14 cellular contexts compared by ENCODE assay signal in genomic region chr4:108774809-108775530, GRCh38. TPM values are rescaled to one million over a fixed set of nuclear protein-coding genes. Genes with fewer than 3 reads are reported as not detected.
DNase-seq lines count a peak whose midpoint lies in the region; ATAC-seq and TF ChIP-seq lines count a peak whose summit lies in the region.
"Had no signal": no experiment of that assay in that cellular context is flagged by ENCODE, and none has a peak within 500 bp of the region (broad histone marks: within the 10 kb centered on the region; RNA-seq: fewer than 3 reads in every experiment).

No MANE protein-coding gene starts in this region.

- intact Hi-C loops in adrenal gland (cut with DNase I) (no loop called here), left ventricle myocardium superior (cut with micrococcal nuclease) (no loop called here)

- no peaks in the 10 kb centered on the region for H3K9me3 ChIP-seq in adrenal gland (replicated peaks in 1 of 3)
- H3K9me3 ChIP-seq in T-helper 17 cell (ENCODE audit: control insufficient read depth, low read length, poor library complexity, severe bottlenecking): no peaks in the 10 kb centered on the region
- no peaks in the 10 kb centered on the region for H3K9me3 ChIP-seq in SK-N-SH

- H3K36me3 Mint-ChIP-seq in T-helper 17 cell (ENCODE audit: low read depth): no peaks in the 10 kb centered on the region
- H3K36me3 Mint-ChIP-seq: activated CD4-positive, alpha-beta memory T cell treated with anti-CD3 and anti-CD28 coated beads for 36 hours; activated naive CD8-positive, alpha-beta T cell treated with anti-CD3 and anti-CD28 coated beads for 36 hours; mesothelial cell of epicardium had no signal

- H3F3A ChIP-seq in SK-N-SH (replicated peaks; ENCODE audit: insufficient read depth): no peaks in the 10 kb centered on the region

- no peak for TF ChIP-seq POLR2A in adrenal gland (IDR thresholded peaks at IDR 0.05)

- H3K9ac ChIP-seq in SK-N-SH: no peak overlapping the region

- H3K27ac ChIP-seq in adrenal gland (no peak overlapping the region), SK-N-SH (ENCODE audit: low read depth in 2 of 2, low read length in 1 of 2) (no peak overlapping the region)
- H3K27ac ChIP-seq: skin epidermis had no signal

- no peak overlapping the region for H3K4me3 Mint-ChIP-seq in T-helper 17 cell
- H3K4me3 Mint-ChIP-seq: activated CD4-positive, alpha-beta memory T cell treated with anti-CD3 and anti-CD28 coated beads for 36 hours; activated naive CD8-positive, alpha-beta T cell treated with anti-CD3 and anti-CD28 coated beads for 36 hours; mesothelial cell of epicardium had no signal

- no peak overlapping the region for H3K27ac Mint-ChIP-seq in T-helper 17 cell
- H3K27ac Mint-ChIP-seq: activated CD4-positive, alpha-beta memory T cell treated with anti-CD3 and anti-CD28 coated beads for 36 hours; activated naive CD8-positive, alpha-beta T cell treated with anti-CD3 and anti-CD28 coated beads for 36 hours; mesothelial cell of epicardium had no signal

- peaks cover 7% of the 10 kb centered on the region for H3K27me3 Mint-ChIP-seq in T-helper 17 cell

- peak; percentile 55 for DNase-seq in G401 (ENCODE audit: low spot score)
- DNase-seq in adrenal gland: peak; percentile 55 to 84 (median 75)
- peak; percentile 83 for DNase-seq in left ventricle myocardium superior
- peak; percentile 68 for DNase-seq in pons (ENCODE audit: low spot score)
- DNase-seq in T-helper 17 cell: no peak
- DNase-seq in SK-N-SH: no peak
- DNase-seq: activated CD4-positive, alpha-beta memory T cell treated with anti-CD3 and anti-CD28 coated beads for 36 hours; activated naive CD8-positive, alpha-beta T cell treated with anti-CD3 and anti-CD28 coated beads for 36 hours; NCI-H524 had no signal

- CTCF ChIA-PET in SK-N-SH (lab: Yijun Ruan, JAX): no interaction called here

- POLR2A ChIA-PET in SK-N-SH (lab: Yijun Ruan, JAX): no interaction called here

- H3K36me3 ChIP-seq in adrenal gland (replicated peaks in 1 of 2): no peaks in the 10 kb centered on the region
- H3K36me3 ChIP-seq in SK-N-SH (replicated peaks in 1 of 2; ENCODE audit: control insufficient read depth in 1 of 2, insufficient read depth in 2 of 2, low read length in 1 of 2): no peaks in the 10 kb centered on the region

- no peak for TF ChIP-seq RAD21 in SK-N-SH (IDR thresholded peaks at IDR 0.05; ENCODE audit: low read length)

- no peaks in the 10 kb centered on the region for H3K4me1 Mint-ChIP-seq in T-helper 17 cell
- H3K4me1 Mint-ChIP-seq: activated naive CD8-positive, alpha-beta T cell treated with anti-CD3 and anti-CD28 coated beads for 36 hours; mesothelial cell of epicardium had no signal

- no peaks in the 10 kb centered on the region for H4K20me1 ChIP-seq in SK-N-SH (ENCODE audit: insufficient read depth)

- ATAC-seq in left ventricle myocardium superior (peak; percentile 98), HG02981 (IDR thresholded peaks at IDR 0.05; ENCODE audit: unreplicated experiment) (no peak), T-helper 17 cell (no peak), HG03159 (IDR thresholded peaks at IDR 0.05; ENCODE audit: unreplicated experiment) (no peak)

- H3K4me3 ChIP-seq in adrenal gland (no peak overlapping the region), SK-N-SH (ENCODE audit: low read depth in 2 of 2, low read length in 1 of 2) (no peak overlapping the region)
- H3K4me3 ChIP-seq: dorsolateral prefrontal cortex, skin epidermis had no signal

- WGBS in adrenal gland, 4 donors: 45 to 53% (median 49%) methylated on average over 5 of the region's 5 CpGs
- 10% methylated on average over 5 of the region's 5 CpGs for WGBS in SK-N-SH (ENCODE audit: low lambda C conversion rate)

- H3K4me1 ChIP-seq in adrenal gland (replicated peaks in 1 of 2): peaks cover 0 to 5% of the 10 kb centered on the region in 2 donors
- H3K4me1 ChIP-seq in SK-N-SH (ENCODE audit: control insufficient read depth in 1 of 2, insufficient read depth in 2 of 2, low read depth in 1 of 2, low read length in 1 of 2): no peaks in the 10 kb centered on the region

- TF ChIP-seq CTCF in adrenal gland (IDR thresholded peaks at IDR 0.05): peak in 5 of 6 experiments; percentile 14 to 45 (median 28)
- TF ChIP-seq CTCF in SK-N-SH (IDR thresholded peaks at IDR 0.05): no peak

- no peak overlapping the region for H2AFZ ChIP-seq in SK-N-SH (ENCODE audit: low read depth)

- H3K9me2 ChIP-seq in SK-N-SH: no peaks in the 10 kb centered on the region

- TF ChIP-seq EP300 in SK-N-SH (IDR thresholded peaks at IDR 0.05; ENCODE audit: borderline replicate concordance in 1 of 2, low read depth in 1 of 2, low read length in 1 of 2): no peak

- H3K79me2 ChIP-seq in SK-N-SH (ENCODE audit: insufficient read depth): no peaks in the 10 kb centered on the region

- H3K4me2 ChIP-seq in SK-N-SH: no peak overlapping the region

- H3K27me3 ChIP-seq in adrenal gland (no peaks in the 10 kb centered on the region), SK-N-SH (ENCODE audit: insufficient read depth) (peaks cover 11% of the 10 kb centered on the region; the same call in 1 of the 2 replicates)
- H3K27me3 ChIP-seq: dorsolateral prefrontal cortex had no signal

- in situ Hi-C loops in G401 (cut with HindIII; ENCODE audit: low sequenced_read_pairs): no loop called here

TF ChIP-seq in SK-N-SH, 30 proteins besides CTCF, POLR2A, EP300 and RAD21:
- TF ChIP-seq FOXJ3 (CRISPR knock-in tag; IDR thresholded peaks at IDR 0.05): no peak
- TF ChIP-seq TEAD4 (IDR thresholded peaks at IDR 0.05; ENCODE audit: borderline replicate concordance, insufficient read depth): no peak
- TF ChIP-seq JUND (IDR thresholded peaks at IDR 0.05): no peak
- TF ChIP-seq SIN3A (IDR thresholded peaks at IDR 0.05; ENCODE audit: borderline replicate concordance, low read depth, low read length): no peak
- TF ChIP-seq ELF1 (IDR thresholded peaks at IDR 0.05): no peak
- TF ChIP-seq NFIC (IDR thresholded peaks at IDR 0.05; ENCODE audit: borderline replicate concordance): no peak
- no peak for TF ChIP-seq MEF2A (IDR thresholded peaks at IDR 0.05; ENCODE audit: borderline replicate concordance, low read depth)
- TF ChIP-seq GABPA (IDR thresholded peaks at IDR 0.05; ENCODE audit: low read depth): no peak
- TF ChIP-seq YY1 (IDR thresholded peaks at IDR 0.05; ENCODE audit: low read depth): no peak
- TF ChIP-seq NRF1 (IDR thresholded peaks at IDR 0.05; ENCODE audit: low read depth, low read length): no peak

RNA-seq across cellular contexts. Expression of gene ETNPPL, which starts 12.1 kb away (rescaled TPM):
- total RNA-seq in G401 (2014; rRNA removed; shearing (Covaris generic)): not detected in 2 replicates
- total RNA-seq in adrenal gland (10 to 100 TPM in 1 of 8 donors, 1 to 10 TPM in 6, under 1 TPM in 1; 0.78 to 12.5 (median 2.5) TPM), left ventricle myocardium superior (18.8 TPM), T-helper 17 cell (not detected)
- polyA plus RNA-seq in adrenal gland (10 to 100 TPM in 1 of 3 donors, 1 to 10 TPM in 1, under 1 TPM in 1; 0.56 to 41.8 (median 2.1) TPM), SK-N-SH (2012; rRNA removed) (not detected in 2 replicates)
- polyA plus RNA-seq in SK-N-SH (2012; cell fraction: cytosol; rRNA removed): not detected in 2 replicates
- polyA plus RNA-seq in SK-N-SH (2012; cell fraction: nucleus; rRNA removed): not detected in 2 replicates
- total RNA-seq: activated CD4-positive, alpha-beta memory T cell treated with anti-CD3 and anti-CD28 coated beads for 36 hours; activated naive CD8-positive, alpha-beta T cell treated with anti-CD3 and anti-CD28 coated beads for 36 hours; mesothelial cell of epicardium had no signal

Comparison
In these comparisons a context has a peak if more than half of its experiments do, and no peak if none do; other contexts are left out.
1. DNase-seq: peak in G401 (single experiment), adrenal gland (7 of 7), left ventricle myocardium superior (single experiment) and pons (single experiment); none in T-helper 17 cell (0 of 3) and SK-N-SH (single experiment).